Comparison of ENCODE assay signal across 1 cellular context in the genomic region with DNA sequence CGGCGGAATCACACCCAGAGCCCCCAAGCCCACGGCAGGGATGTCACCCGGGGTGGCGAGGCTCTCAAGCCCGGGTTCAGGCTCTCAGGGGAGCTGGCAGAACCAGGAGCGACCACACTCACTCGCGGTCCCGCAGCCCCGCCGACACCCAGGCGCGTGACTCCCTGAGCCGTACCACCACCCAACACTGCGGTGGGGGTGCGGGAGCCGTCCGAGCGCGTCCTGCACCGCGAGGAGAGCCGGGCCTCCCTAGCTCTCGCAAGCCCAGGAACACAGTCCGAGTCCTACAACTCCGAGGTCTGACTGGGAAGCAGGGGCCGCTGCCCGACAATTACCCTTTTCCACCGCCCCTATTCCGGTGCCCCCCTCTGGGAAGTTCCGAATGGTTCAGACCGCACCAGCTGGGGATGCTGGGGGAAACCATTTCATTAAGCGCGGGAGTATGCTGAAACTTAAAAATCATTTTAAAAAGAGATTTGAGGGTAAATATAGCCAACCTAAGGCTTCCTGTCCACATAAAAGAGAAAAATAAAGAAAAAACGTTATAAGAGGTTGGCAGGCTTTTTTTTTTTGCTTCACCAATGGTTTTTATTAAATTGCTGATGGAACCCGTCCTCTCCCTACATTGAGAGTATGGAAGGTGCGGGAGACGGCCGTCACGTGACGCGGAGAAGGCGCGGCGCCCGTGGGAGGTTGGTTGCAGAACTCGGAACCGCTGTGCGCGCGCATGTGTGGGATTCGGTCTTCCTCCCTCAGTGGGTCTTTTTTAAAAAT.
TF ChIP-seq lines count a peak whose summit lies in the region.

A gene with protein sequence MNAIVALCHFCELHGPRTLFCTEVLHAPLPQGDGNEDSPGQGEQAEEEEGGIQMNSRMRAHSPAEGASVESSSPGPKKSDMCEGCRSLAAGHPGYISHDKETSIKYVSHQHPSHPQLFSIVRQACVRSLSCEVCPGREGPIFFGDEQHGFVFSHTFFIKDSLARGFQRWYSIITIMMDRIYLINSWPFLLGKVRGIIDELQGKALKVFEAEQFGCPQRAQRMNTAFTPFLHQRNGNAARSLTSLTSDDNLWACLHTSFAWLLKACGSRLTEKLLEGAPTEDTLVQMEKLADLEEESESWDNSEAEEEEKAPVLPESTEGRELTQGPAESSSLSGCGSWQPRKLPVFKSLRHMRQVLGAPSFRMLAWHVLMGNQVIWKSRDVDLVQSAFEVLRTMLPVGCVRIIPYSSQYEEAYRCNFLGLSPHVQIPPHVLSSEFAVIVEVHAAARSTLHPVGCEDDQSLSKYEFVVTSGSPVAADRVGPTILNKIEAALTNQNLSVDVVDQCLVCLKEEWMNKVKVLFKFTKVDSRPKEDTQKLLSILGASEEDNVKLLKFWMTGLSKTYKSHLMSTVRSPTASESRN (minus strand): TSS at position 143 of the 774 bp plus-strand sequence. CDS start 9,031 bp downstream, outside the sequence.

TF ChIP-seq in K562, 482 proteins besides CTCF, POLR2A, EP300 and RAD21 (continued from another document):
- no peak for TF ChIP-seq TSC22D4 (tag; IDR thresholded peaks at IDR 0.05)
- TF ChIP-seq, protein P1, sequence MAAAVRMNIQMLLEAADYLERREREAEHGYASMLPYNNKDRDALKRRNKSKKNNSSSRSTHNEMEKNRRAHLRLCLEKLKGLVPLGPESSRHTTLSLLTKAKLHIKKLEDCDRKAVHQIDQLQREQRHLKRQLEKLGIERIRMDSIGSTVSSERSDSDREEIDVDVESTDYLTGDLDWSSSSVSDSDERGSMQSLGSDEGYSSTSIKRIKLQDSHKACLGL (CRISPR knock-in tag; IDR thresholded peaks at IDR 0.05; ENCODE audit: borderline replicate concordance, poor library complexity, severe bottlenecking): no peak
- TF ChIP-seq, protein P2, sequence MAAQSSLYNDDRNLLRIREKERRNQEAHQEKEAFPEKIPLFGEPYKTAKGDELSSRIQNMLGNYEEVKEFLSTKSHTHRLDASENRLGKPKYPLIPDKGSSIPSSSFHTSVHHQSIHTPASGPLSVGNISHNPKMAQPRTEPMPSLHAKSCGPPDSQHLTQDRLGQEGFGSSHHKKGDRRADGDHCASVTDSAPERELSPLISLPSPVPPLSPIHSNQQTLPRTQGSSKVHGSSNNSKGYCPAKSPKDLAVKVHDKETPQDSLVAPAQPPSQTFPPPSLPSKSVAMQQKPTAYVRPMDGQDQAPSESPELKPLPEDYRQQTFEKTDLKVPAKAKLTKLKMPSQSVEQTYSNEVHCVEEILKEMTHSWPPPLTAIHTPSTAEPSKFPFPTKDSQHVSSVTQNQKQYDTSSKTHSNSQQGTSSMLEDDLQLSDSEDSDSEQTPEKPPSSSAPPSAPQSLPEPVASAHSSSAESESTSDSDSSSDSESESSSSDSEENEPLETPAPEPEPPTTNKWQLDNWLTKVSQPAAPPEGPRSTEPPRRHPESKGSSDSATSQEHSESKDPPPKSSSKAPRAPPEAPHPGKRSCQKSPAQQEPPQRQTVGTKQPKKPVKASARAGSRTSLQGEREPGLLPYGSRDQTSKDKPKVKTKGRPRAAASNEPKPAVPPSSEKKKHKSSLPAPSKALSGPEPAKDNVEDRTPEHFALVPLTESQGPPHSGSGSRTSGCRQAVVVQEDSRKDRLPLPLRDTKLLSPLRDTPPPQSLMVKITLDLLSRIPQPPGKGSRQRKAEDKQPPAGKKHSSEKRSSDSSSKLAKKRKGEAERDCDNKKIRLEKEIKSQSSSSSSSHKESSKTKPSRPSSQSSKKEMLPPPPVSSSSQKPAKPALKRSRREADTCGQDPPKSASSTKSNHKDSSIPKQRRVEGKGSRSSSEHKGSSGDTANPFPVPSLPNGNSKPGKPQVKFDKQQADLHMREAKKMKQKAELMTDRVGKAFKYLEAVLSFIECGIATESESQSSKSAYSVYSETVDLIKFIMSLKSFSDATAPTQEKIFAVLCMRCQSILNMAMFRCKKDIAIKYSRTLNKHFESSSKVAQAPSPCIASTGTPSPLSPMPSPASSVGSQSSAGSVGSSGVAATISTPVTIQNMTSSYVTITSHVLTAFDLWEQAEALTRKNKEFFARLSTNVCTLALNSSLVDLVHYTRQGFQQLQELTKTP (IDR thresholded peaks at IDR 0.05; ENCODE audit: low read depth in 1 of 2, partially characterized antibody in 2 of 2): peak in 1 of 2 experiments; percentile 50
- TF ChIP-seq ELF1 (tag; IDR thresholded peaks at IDR 0.05): peak; percentile 34
- peak; percentile 42; the same call in 1 of the 2 replicates for TF ChIP-seq NR2C2 (CRISPR knock-in tag; IDR thresholded peaks at IDR 0.05)
- no peak for TF ChIP-seq NR2C2 (tag; IDR thresholded peaks at IDR 0.05)
- peak; percentile 89 for TF ChIP-seq POLR2G (IDR thresholded peaks at IDR 0.05; ENCODE audit: low read depth, low read length)
- peak; percentile 91 for TF ChIP-seq EP400 (IDR thresholded peaks at IDR 0.05)
- TF ChIP-seq, protein P3, sequence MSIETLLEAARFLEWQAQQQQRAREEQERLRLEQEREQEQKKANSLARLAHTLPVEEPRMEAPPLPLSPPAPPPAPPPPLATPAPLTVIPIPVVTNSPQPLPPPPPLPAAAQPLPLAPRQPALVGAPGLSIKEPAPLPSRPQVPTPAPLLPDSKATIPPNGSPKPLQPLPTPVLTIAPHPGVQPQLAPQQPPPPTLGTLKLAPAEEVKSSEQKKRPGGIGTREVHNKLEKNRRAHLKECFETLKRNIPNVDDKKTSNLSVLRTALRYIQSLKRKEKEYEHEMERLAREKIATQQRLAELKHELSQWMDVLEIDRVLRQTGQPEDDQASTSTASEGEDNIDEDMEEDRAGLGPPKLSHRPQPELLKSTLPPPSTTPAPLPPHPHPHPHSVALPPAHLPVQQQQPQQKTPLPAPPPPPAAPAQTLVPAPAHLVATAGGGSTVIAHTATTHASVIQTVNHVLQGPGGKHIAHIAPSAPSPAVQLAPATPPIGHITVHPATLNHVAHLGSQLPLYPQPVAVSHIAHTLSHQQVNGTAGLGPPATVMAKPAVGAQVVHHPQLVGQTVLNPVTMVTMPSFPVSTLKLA (conservative IDR thresholded peaks at IDR 0.05): peak; percentile 91 to 95
- TF ChIP-seq, protein P4, sequence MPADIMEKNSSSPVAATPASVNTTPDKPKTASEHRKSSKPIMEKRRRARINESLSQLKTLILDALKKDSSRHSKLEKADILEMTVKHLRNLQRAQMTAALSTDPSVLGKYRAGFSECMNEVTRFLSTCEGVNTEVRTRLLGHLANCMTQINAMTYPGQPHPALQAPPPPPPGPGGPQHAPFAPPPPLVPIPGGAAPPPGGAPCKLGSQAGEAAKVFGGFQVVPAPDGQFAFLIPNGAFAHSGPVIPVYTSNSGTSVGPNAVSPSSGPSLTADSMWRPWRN (IDR thresholded peaks at IDR 0.05; ENCODE audit: low read depth): peak; percentile 42
